16 cellular contexts compared by ENCODE assay signal in the genomic region with DNA sequence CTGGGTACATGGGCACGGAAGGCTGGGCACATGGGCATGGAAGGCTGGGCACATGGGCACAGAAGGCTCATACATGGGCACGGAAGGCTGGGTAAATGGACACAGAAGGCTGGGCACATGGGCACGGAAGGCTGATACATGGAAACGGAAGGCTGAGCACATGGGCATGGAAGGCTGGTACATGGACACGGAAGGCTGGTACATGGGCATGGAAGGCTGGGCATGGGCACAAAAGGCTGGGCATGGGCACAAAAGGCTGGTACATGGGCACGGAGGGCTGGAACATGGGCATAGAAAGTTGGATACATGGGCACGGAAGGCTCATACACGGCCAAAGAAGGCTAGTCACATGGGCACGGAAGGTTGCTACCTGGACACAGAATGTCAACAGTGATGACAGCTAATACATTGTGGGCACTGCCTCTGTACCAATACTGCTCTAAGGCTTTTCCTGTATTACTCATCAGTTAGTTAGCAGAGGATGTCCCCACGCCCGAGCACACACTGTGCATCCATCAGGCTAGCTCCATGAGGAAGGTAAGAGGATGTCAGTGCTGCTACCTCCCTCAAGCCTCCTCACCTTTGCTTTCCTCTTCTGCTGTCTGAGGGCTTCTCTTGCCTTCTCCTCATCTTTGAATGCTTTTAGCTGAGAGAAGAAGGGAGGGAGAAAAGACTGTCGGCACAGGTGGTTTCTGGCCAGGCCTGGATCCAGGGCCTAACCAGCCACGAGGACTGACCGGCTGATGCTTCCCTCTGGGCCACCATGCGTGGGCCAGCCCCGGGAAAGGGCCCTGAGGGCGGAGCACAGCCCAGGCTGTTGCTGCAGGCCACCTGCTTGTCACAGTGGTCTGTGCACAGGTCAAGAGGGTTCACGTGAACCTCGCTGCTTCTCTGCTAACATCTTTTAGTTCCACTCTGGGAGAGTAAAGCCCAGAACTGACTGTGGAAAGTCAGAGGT. TPM values are rescaled to one million over a fixed set of nuclear protein-coding genes. Genes with fewer than 3 reads are reported as not detected.
DNase-seq lines count a peak whose midpoint lies in the region; ATAC-seq, FAIRE-seq and TF ChIP-seq lines count a peak whose summit lies in the region.
"Had no signal": no experiment of that assay in that cellular context is flagged by ENCODE, and none has a peak within 500 bp of the region (broad histone marks: within the 10 kb centered on the region; RNA-seq: fewer than 3 reads in every experiment).

No MANE protein-coding gene starts in this region.

- H3K4me2 ChIP-seq in neural progenitor cell: no peak overlapping the region

- peak; percentile 27 for DNase-seq in Caki2 (ENCODE audit: low read depth)
- no peak for DNase-seq in HTR-8/SVneo (ENCODE audit: insufficient read length, low spot score)
- DNase-seq in endothelial cell (ENCODE audit: low spot score): no peak
- DNase-seq in neural progenitor cell (ENCODE audit: low spot score): no peak
- no peak for DNase-seq in activated CD8-positive, alpha-beta T cell treated with anti-CD3 and anti-CD28 coated beads, Interleukin-2, amount 10 ng/mL, durations not matched to agents 7 days and 5 days
- DNase-seq in activated gamma-delta T cell treated with Interleukin-2 at 50 U/mL for 16 hours: no peak
- DNase-seq in SKM-1 treated with dmso at 0.1 percent for 144 hours (lab: John Stamatoyannopoulos, UW; ENCODE audit: unreplicated experiment): no peak
- DNase-seq in stimulated activated CD4-positive, alpha-beta T cell treated with anti-CD3 and anti-CD28 coated beads, Interleukin-15, amount 100 ng/mL, for 24 hours: no peak
- DNase-seq: activated naive CD4-positive, alpha-beta T cell treated with anti-CD3 and anti-CD28 coated beads for 36 hours; cortex of kidney; lower lobe of right lung; naive B cell; NCI-H1694; SHP77; uterus had no signal

- H3K27me3 Mint-ChIP-seq in endothelial cell (ENCODE audit: unreplicated experiment) (peaks cover 9% of the 10 kb centered on the region), neural progenitor cell (ENCODE audit: insufficient read depth, low read depth) (no peaks in the 10 kb centered on the region)
- no peaks in the 10 kb centered on the region for H3K27me3 Mint-ChIP-seq in activated CD8-positive, alpha-beta T cell treated with anti-CD3 and anti-CD28 coated beads, Interleukin-2, amount 10 ng/mL, durations not matched to agents 7 days and 5 days (ENCODE audit: low read depth)
- H3K27me3 Mint-ChIP-seq: naive B cell had no signal

- H3K79me2 ChIP-seq in neural progenitor cell (ENCODE audit: low read depth): no peaks in the 10 kb centered on the region

- H3K36me3 Mint-ChIP-seq in endothelial cell (ENCODE audit: low read depth, unreplicated experiment) (peaks cover 52% of the 10 kb centered on the region), neural progenitor cell (peaks cover 24% of the 10 kb centered on the region)
- H3K36me3 Mint-ChIP-seq in activated CD8-positive, alpha-beta T cell treated with anti-CD3 and anti-CD28 coated beads, Interleukin-2, amount 10 ng/mL, durations not matched to agents 7 days and 5 days (ENCODE audit: low read depth): peaks cover 70% of the 10 kb centered on the region

- ATAC-seq in activated CD8-positive, alpha-beta T cell treated with anti-CD3 and anti-CD28 coated beads, Interleukin-2, amount 10 ng/mL, durations not matched to agents 7 days and 5 days: no peak
- ATAC-seq: lower lobe of right lung had no signal

- POLR2A ChIA-PET in activated CD8-positive, alpha-beta T cell treated with anti-CD3 and anti-CD28 coated beads, Interleukin-2, amount 10 ng/mL, durations not matched to agents 7 days and 5 days (lab: Charles Lee): no interaction called here

- no peak for TF ChIP-seq CTCF in endothelial cell (IDR thresholded peaks at IDR 0.05; ENCODE audit: unreplicated experiment)
- TF ChIP-seq CTCF in neural progenitor cell (IDR thresholded peaks at IDR 0.05): no peak

- no peaks in the 10 kb centered on the region for H4K20me1 ChIP-seq in neural progenitor cell (ENCODE audit: low read depth)

- no peak overlapping the region for H3K4me3 ChIP-seq in neural progenitor cell
- H3K4me3 ChIP-seq: lower lobe of right lung, uterus had no signal

- H3K9me3 Mint-ChIP-seq in endothelial cell (ENCODE audit: unreplicated experiment): no peaks in the 10 kb centered on the region
- no peaks in the 10 kb centered on the region for H3K9me3 Mint-ChIP-seq in neural progenitor cell
- H3K9me3 Mint-ChIP-seq in activated CD8-positive, alpha-beta T cell treated with anti-CD3 and anti-CD28 coated beads, Interleukin-2, amount 10 ng/mL, durations not matched to agents 7 days and 5 days (ENCODE audit: insufficient read depth): no peaks in the 10 kb centered on the region
- H3K9me3 Mint-ChIP-seq: activated naive CD4-positive, alpha-beta T cell treated with anti-CD3 and anti-CD28 coated beads for 36 hours; naive B cell; T-helper 1 cell treated with Interleukin-12 subunit alpha and Interleukin-12 subunit beta and Interleukin-4 antibody, amounts not matched to agents 30 μg/mL and 1 μg/mL, for 36 hours had no signal

- peak; percentile 36 for FAIRE-seq in HTR-8/SVneo (lab: Jason Lieb, UNC)

- no peaks in the 10 kb centered on the region for H3K27me3 ChIP-seq in neural progenitor cell
- H3K27me3 ChIP-seq: uterus had no signal

- H3K27ac Mint-ChIP-seq in endothelial cell (ENCODE audit: unreplicated experiment) (peak overlapping the region; percentile 45), neural progenitor cell (peak overlapping the region; percentile 61)
- H3K27ac Mint-ChIP-seq in activated CD8-positive, alpha-beta T cell treated with anti-CD3 and anti-CD28 coated beads, Interleukin-2, amount 10 ng/mL, durations not matched to agents 7 days and 5 days: no peak overlapping the region
- H3K27ac Mint-ChIP-seq: activated naive CD4-positive, alpha-beta T cell treated with anti-CD3 and anti-CD28 coated beads for 36 hours; naive B cell; T-helper 1 cell treated with Interleukin-12 subunit alpha and Interleukin-12 subunit beta and Interleukin-4 antibody, amounts not matched to agents 30 μg/mL and 1 μg/mL, for 36 hours had no signal

- no peaks in the 10 kb centered on the region for H3K9me3 ChIP-seq in neural progenitor cell (ENCODE audit: low read depth)
- H3K9me3 ChIP-seq: lower lobe of right lung, uterus had no signal

- H3K4me1 Mint-ChIP-seq in endothelial cell (ENCODE audit: unreplicated experiment) (peaks cover 4% of the 10 kb centered on the region), neural progenitor cell (no peaks in the 10 kb centered on the region)
- H3K4me1 Mint-ChIP-seq in activated CD8-positive, alpha-beta T cell treated with anti-CD3 and anti-CD28 coated beads, Interleukin-2, amount 10 ng/mL, durations not matched to agents 7 days and 5 days (ENCODE audit: low read depth): no peaks in the 10 kb centered on the region

- H3K4me1 ChIP-seq in neural progenitor cell: no peaks in the 10 kb centered on the region

- CTCF ChIA-PET in activated CD8-positive, alpha-beta T cell treated with anti-CD3 and anti-CD28 coated beads, Interleukin-2, amount 10 ng/mL, durations not matched to agents 7 days and 5 days (lab: Charles Lee): interaction anchor here (0.8 to 1.5 kb wide), 2 partner anchors 12 to 81 kb away, joined by 3 to 5 read pairs; no protein-coding TSS in a partner anchor

- no peak overlapping the region for H3K27ac ChIP-seq in neural progenitor cell
- H3K27ac ChIP-seq: lower lobe of right lung, uterus had no signal

- H3K4me3 Mint-ChIP-seq in endothelial cell (ENCODE audit: unreplicated experiment): peak overlapping the region; percentile 56
- no peak overlapping the region for H3K4me3 Mint-ChIP-seq in neural progenitor cell
- H3K4me3 Mint-ChIP-seq in activated CD8-positive, alpha-beta T cell treated with anti-CD3 and anti-CD28 coated beads, Interleukin-2, amount 10 ng/mL, durations not matched to agents 7 days and 5 days: no peak overlapping the region
- H3K4me3 Mint-ChIP-seq: activated naive CD4-positive, alpha-beta T cell treated with anti-CD3 and anti-CD28 coated beads for 36 hours; naive B cell; T-helper 1 cell treated with Interleukin-12 subunit alpha and Interleukin-12 subunit beta and Interleukin-4 antibody, amounts not matched to agents 30 μg/mL and 1 μg/mL, for 36 hours had no signal

- H3F3A ChIP-seq in neural progenitor cell (ENCODE audit: low read depth): no peaks in the 10 kb centered on the region

- no peak overlapping the region for H2AFZ ChIP-seq in neural progenitor cell (replicated peaks)

- in situ Hi-C loops in Caki2 (cut with HindIII; ENCODE audit: low pct_unique_long_range_greater_than_20kb, low sequenced_read_pairs): no loop called here

- H3K36me3 ChIP-seq in neural progenitor cell: no peaks in the 10 kb centered on the region
- H3K36me3 ChIP-seq: uterus had no signal

- no peak overlapping the region for H3K9ac ChIP-seq in neural progenitor cell

RNA-seq across cellular contexts. Expression of gene GPX3, which starts 14.3 kb away (rescaled TPM):
- 80.4 and 92.6 TPM in 2 replicates for total RNA-seq in Caki2 (2014; rRNA removed; shearing (Covaris generic); ENCODE audit: low replicate concordance)
- total RNA-seq in endothelial cell (ENCODE audit: unreplicated experiment) (32.5 TPM), neural progenitor cell (ENCODE audit: low replicate concordance) (17.9 and 22.4 TPM in 2 replicates)
- total RNA-seq in activated CD8-positive, alpha-beta T cell treated with anti-CD3 and anti-CD28 coated beads, Interleukin-2, amount 10 ng/mL, durations not matched to agents 7 days and 5 days: not detected
- total RNA-seq: activated naive CD4-positive, alpha-beta T cell treated with anti-CD3 and anti-CD28 coated beads for 36 hours had no signal

RNA-seq across cellular contexts. Expression of gene TNIP1, which starts 46.1 kb away (rescaled TPM):
- 160 and 176 TPM in 2 replicates for total RNA-seq in Caki2 (2014; rRNA removed; shearing (Covaris generic); ENCODE audit: low replicate concordance)
- 76.0 TPM for total RNA-seq in endothelial cell (ENCODE audit: unreplicated experiment)
- total RNA-seq in neural progenitor cell (ENCODE audit: low replicate concordance): 33.5 and 49.7 TPM in 2 replicates
- 100 to 1,000 TPM; 132 to 138 TPM for total RNA-seq in activated CD8-positive, alpha-beta T cell treated with anti-CD3 and anti-CD28 coated beads, Interleukin-2, amount 10 ng/mL, durations not matched to agents 7 days and 5 days

Comparison
In these comparisons a context has a peak if more than half of its experiments do, and no peak if none do; other contexts are left out.
1. RNA of gene GPX3, which starts 14.3 kb away (total RNA-seq): 80.4 to 92.6 TPM in Caki2, 32.5 TPM in endothelial cell (single experiment) and 17.9 to 22.4 TPM in neural progenitor cell; not detected in activated CD8-positive, alpha-beta T cell treated with anti-CD3 and anti-CD28 coated beads, Interleukin-2, amount 10 ng/mL, durations not matched to agents 7 days and 5 days; every median in the first group is over 10 times any median in the second.